In genomic region chr13:42266464-42266863, GRCh38 we compare ENCODE assay signal across 13 cellular contexts. TPM values are rescaled to one million over a fixed set of nuclear protein-coding genes. Genes with fewer than 3 reads are reported as not detected.
DNase-seq lines count a peak whose midpoint lies in the region; ATAC-seq and TF ChIP-seq lines count a peak whose summit lies in the region.
"Had no signal": no experiment of that assay in that cellular context is flagged by ENCODE, and none has a peak within 500 bp of the region (broad histone marks: within the 10 kb centered on the region; RNA-seq: fewer than 3 reads in every experiment).

No MANE protein-coding gene starts in this region.

- no peaks in the 10 kb centered on the region for H3K9me3 ChIP-seq in osteoblast (ENCODE audit: low read depth, low read length)

- H3K4me2 ChIP-seq in osteoblast (ENCODE audit: insufficient read depth, low read length) = peak overlapping the region; percentile 52

- H3K4me3 ChIP-seq in fibroblast of pulmonary artery (replicated peaks; ENCODE audit: low read depth, low read length) (no peak overlapping the region), osteoblast (ENCODE audit: insufficient read depth, low read length) (no peak overlapping the region)

- H4K20me1 ChIP-seq in osteoblast (ENCODE audit: insufficient read depth, low read length) = no peaks in the 10 kb centered on the region

- peak overlapping the region; percentile 74 for H2AFZ ChIP-seq in osteoblast (ENCODE audit: low read length)

- DNase-seq in Daoy (ENCODE audit: low read depth) = peak; percentile 70
- DNase-seq in RPMI7951 (ENCODE audit: low read depth) = peak; percentile 6
- DNase-seq in fibroblast of pulmonary artery (ENCODE audit: low read depth) = peak; percentile 76
- no peak for DNase-seq in osteoblast (ENCODE audit: insufficient read length, low spot score, missing footprints)
- DNase-seq in sciatic nerve (ENCODE audit: low spot score) = no peak
- no peak for DNase-seq in NCI-H2081 treated with DMSO at 0.1 percent for 48 hours (lab: John Stamatoyannopoulos, UW)
- DNase-seq: activated T-cell treated with anti-CD3 and anti-CD28 coated beads, Interleukin-2, amount 50 U/mL, for 72 hours; CD8-positive, alpha-beta memory T cell; endodermal cell; substantia nigra had no signal

- no peaks in the 10 kb centered on the region for H3K27me3 ChIP-seq in osteoblast (ENCODE audit: insufficient read depth, low read length)

- intact Hi-C loops in sciatic nerve (cut with DNase I) = no loop called here

- H3K36me3 ChIP-seq in osteoblast (ENCODE audit: insufficient read depth, low read length) = no peaks in the 10 kb centered on the region

- H3K4me1 ChIP-seq in osteoblast (ENCODE audit: insufficient read depth, low read length) = peaks cover 18% of the 10 kb centered on the region

- TF ChIP-seq CTCF in fibroblast of pulmonary artery (IDR thresholded peaks at IDR 0.05; ENCODE audit: low read length, missing control alignments) (no peak), osteoblast (IDR thresholded peaks at IDR 0.05; ENCODE audit: extremely low read depth, low read depth, low read length) (no peak)

- ATAC-seq in sciatic nerve (no peak), GM21786 (IDR thresholded peaks at IDR 0.05; ENCODE audit: unreplicated experiment) (no peak), HG03045 (IDR thresholded peaks at IDR 0.05; ENCODE audit: unreplicated experiment) (no peak)
- ATAC-seq: activated CD4-positive, CD25-positive, alpha-beta regulatory T cell treated with anti-CD3 and anti-CD28 coated beads, Interleukin-2, amount 50 U/mL, for 24 hours; activated T-cell treated with anti-CD3 and anti-CD28 coated beads, Interleukin-2, amount 50 U/mL, for 72 hours had no signal

- H3K27ac ChIP-seq in osteoblast (ENCODE audit: low read depth, low read length) = no peak overlapping the region

- no peaks in the 10 kb centered on the region for H3K79me2 ChIP-seq in osteoblast (ENCODE audit: insufficient read depth, low read length)

RNA-seq across cellular contexts. Expression of gene AKAP11, which starts 5.5 kb away (rescaled TPM):
- 7.2 and 8.3 TPM in 2 replicates for total RNA-seq in Daoy (2014; rRNA removed; shearing (Covaris generic))
- 13.0 and 16.9 TPM in 2 replicates for total RNA-seq in RPMI7951 (2014; rRNA removed; shearing (Covaris generic))
- total RNA-seq in osteoblast = 29.3 and 30.1 TPM in 2 replicates
- 62.2 TPM for total RNA-seq in sciatic nerve

Comparison
In these comparisons a context has a peak if more than half of its experiments do, and no peak if none do; other contexts are left out.
1. DNase-seq: peak in Daoy (single experiment), RPMI7951 (single experiment) and fibroblast of pulmonary artery (single experiment); none in osteoblast (single experiment), sciatic nerve (single experiment) and NCI-H2081 treated with DMSO at 0.1 percent for 48 hours (single experiment).